18 cellular contexts compared by ENCODE assay signal in genomic region chr1:80064524-80064923, GRCh38.
DNase-seq lines count a peak whose midpoint lies in the region; ATAC-seq and TF ChIP-seq lines count a peak whose summit lies in the region.
"Had no signal": no experiment of that assay in that cellular context is flagged by ENCODE, and none has a peak within 500 bp of the region (broad histone marks: within the 10 kb centered on the region; RNA-seq: fewer than 3 reads in every experiment).

No MANE protein-coding gene starts in this region.

- DNase-seq in Caki2 (ENCODE audit: low read depth) (peak; percentile 29), RWPE2 (ENCODE audit: low spot score) (no peak), epithelial cell of prostate (ENCODE audit: low read depth, low spot score) (peak; percentile 39), head of caudate nucleus (no peak), NCI-H1105 treated with DMSO at 0.1 percent for 48 hours (lab: John Stamatoyannopoulos, UW) (no peak), suprapubic skin (ENCODE audit: low spot score in 2 of 2) (no peak), medulla oblongata (ENCODE audit: extremely low spot score) (no peak)
- DNase-seq: COR-L47, MM.1S, NCI-H1436, NCI-H345, PC-9, SIG-M5, SW 1271 had no signal

- H3K9me3 ChIP-seq in HEK293 (ENCODE audit: control insufficient read depth, insufficient read depth, low read depth, low read length) (no peaks in the 10 kb centered on the region), RWPE2 (ENCODE audit: severe bottlenecking) (no peaks in the 10 kb centered on the region), suprapubic skin (no peaks in the 10 kb centered on the region)

- in situ Hi-C loops in Caki2 (cut with HindIII; ENCODE audit: low pct_unique_long_range_greater_than_20kb, low sequenced_read_pairs) = no loop called here

- intact Hi-C loops in head of caudate nucleus (cut with DNase I) = no loop called here

- TF ChIP-seq CTCF in HEK293 (tag by site-specific recombination; IDR thresholded peaks at IDR 0.05) = no peak
- no peak for TF ChIP-seq CTCF in RWPE2 (IDR thresholded peaks at IDR 0.05; ENCODE audit: poor library complexity, severe bottlenecking)
- no peak for TF ChIP-seq CTCF in suprapubic skin (IDR thresholded peaks at IDR 0.05)

- 64% methylated on average over 2 of the region's 2 CpGs for WGBS in suprapubic skin

- CTCF ChIA-PET in HEK293 (lab: Yijun Ruan, JAX) = no interaction called here

- H3K4me1 ChIP-seq in HEK293 (ENCODE audit: control insufficient read depth, insufficient read depth, low read length) (peaks cover 2% of the 10 kb centered on the region; the same call in 1 of the 2 replicates), RWPE2 (ENCODE audit: insufficient read depth, poor library complexity, severe bottlenecking) (no peaks in the 10 kb centered on the region), suprapubic skin (no peaks in the 10 kb centered on the region)

- peak; percentile 90 for ATAC-seq in RWPE2 (ENCODE audit: low read depth)
- ATAC-seq: GM23338, HepG2 had no signal

- H3K4me3 ChIP-seq in HEK293 (ENCODE audit: low read depth, low read length) = no peak overlapping the region
- H3K4me3 ChIP-seq in RWPE2 (ENCODE audit: severe bottlenecking) = no peak overlapping the region
- no peak overlapping the region for H3K4me3 ChIP-seq in suprapubic skin
- H3K4me3 ChIP-seq: GM23338, PC-9 had no signal

- POLR2A ChIA-PET in HEK293 (lab: Yijun Ruan, JAX) = no interaction called here

- no peak for TF ChIP-seq EP300 in suprapubic skin (IDR thresholded peaks at IDR 0.05)

- H3K36me3 ChIP-seq in HEK293 (ENCODE audit: control insufficient read depth in 2 of 2, insufficient read depth in 1 of 2, low read length in 2 of 2) (no peaks in the 10 kb centered on the region), RWPE2 (ENCODE audit: low read depth) (no peaks in the 10 kb centered on the region), suprapubic skin (no peaks in the 10 kb centered on the region)

- H3K27me3 ChIP-seq in RWPE2 (ENCODE audit: insufficient read depth, poor library complexity, severe bottlenecking) = no peaks in the 10 kb centered on the region
- no peaks in the 10 kb centered on the region for H3K27me3 ChIP-seq in suprapubic skin

- H3K27ac ChIP-seq in HEK293 (ENCODE audit: extremely low read depth, low read depth, low read length) (no peak overlapping the region), RWPE2 (ENCODE audit: poor library complexity, severe bottlenecking) (no peak overlapping the region), epithelial cell of prostate (peak overlapping the region; percentile 55), suprapubic skin (no peak overlapping the region)
- H3K27ac ChIP-seq: C4-2B, PC-9 had no signal

- no peak for TF ChIP-seq POLR2A in suprapubic skin (IDR thresholded peaks at IDR 0.05)

TF ChIP-seq in HEK293, 187 proteins besides CTCF, POLR2A, EP300 and RAD21:
- TF ChIP-seq WT1 (tag by site-specific recombination; IDR thresholded peaks at IDR 0.05) = no peak
- TF ChIP-seq ZNF510 (tag by site-specific recombination; IDR thresholded peaks at IDR 0.05; ENCODE audit: insufficient replicate concordance) = no peak
- TF ChIP-seq ZBTB17 (tag by site-specific recombination; IDR thresholded peaks at IDR 0.05) = no peak
- no peak for TF ChIP-seq ZNF560 (tag by site-specific recombination; IDR thresholded peaks at IDR 0.05; ENCODE audit: borderline replicate concordance)
- TF ChIP-seq ZBTB11 (tag by site-specific recombination; conservative IDR thresholded peaks at IDR 0.05; ENCODE audit: low read depth) = no peak
- TF ChIP-seq ZNF335 (tag by site-specific recombination; conservative IDR thresholded peaks at IDR 0.05) = 0 out of 2 replicates have a peak, but pooled peaks have one; percentile 6
- no peak for TF ChIP-seq ZNF549 (tag by site-specific recombination; IDR thresholded peaks at IDR 0.05)
- TF ChIP-seq ZNF324 (tag by site-specific recombination; IDR thresholded peaks at IDR 0.05) = no peak
- TF ChIP-seq ZBTB6 (tag by site-specific recombination; IDR thresholded peaks at IDR 0.05) = peak; percentile 55; the same call in 1 of the 2 replicates
- no peak for TF ChIP-seq KLF7 (tag by site-specific recombination; IDR thresholded peaks at IDR 0.05; ENCODE audit: borderline replicate concordance)
TF ChIP-seq in HEK293: peak in this region for 2.

Comparison
In these comparisons a context has a peak if more than half of its experiments do, and no peak if none do; other contexts are left out.
1. DNase-seq: peak in Caki2 (single experiment) and epithelial cell of prostate (single experiment); none in RWPE2 (single experiment), head of caudate nucleus (0 of 42), NCI-H1105 treated with DMSO at 0.1 percent for 48 hours (single experiment), suprapubic skin (0 of 2) and medulla oblongata (single experiment).